17 cellular contexts compared by ENCODE assay signal in genomic region chr13:45138282-45138681, GRCh38.
"Had no signal": no experiment of that assay in that cellular context is flagged by ENCODE, and none has a peak within 500 bp of the region (broad histone marks: within the 10 kb centered on the region; RNA-seq: fewer than 3 reads in every experiment).

No MANE protein-coding gene starts in this region.

- DNase-seq: activated CD4-positive, alpha-beta memory T cell treated with anti-CD3 and anti-CD28 coated beads for 36 hours; activated CD4-positive, alpha-beta T cell treated with anti-CD3 and anti-CD28 coated beads for 48 hours; activated CD4-positive, CD25-positive, alpha-beta regulatory T cell; activated naive CD4-positive, alpha-beta T cell treated with Interleukin-2 at 50 U/mL for 16 hours; activated naive CD8-positive, alpha-beta T cell treated with anti-CD3 and anti-CD28 coated beads for 36 hours; activated T-cell treated with anti-CD3 and anti-CD28 coated beads, Interleukin-2, amount 50 U/mL, for 48 hours; amniotic stem cell; body of pancreas; effector CD4-positive, alpha-beta T cell; foreskin keratinocyte; immature natural killer cell; right lobe of liver; small intestine; stimulated activated CD4-positive, alpha-beta T cell treated with anti-CD3 and anti-CD28 coated beads, Interleukin-15, amount 100 ng/mL, for 24 hours; stimulated activated CD8-positive, alpha-beta memory T cell treated with anti-CD3 and anti-CD28 coated beads, Interleukin-4, amount 100 ng/mL, for 48 hours; stimulated activated naive CD4-positive, alpha-beta T cell; T-helper 9 cell had no signal

- ATAC-seq: body of pancreas, foreskin keratinocyte, right lobe of liver had no signal
